ENCODE assay signal across 1 cellular context in genomic region chr2:219207254-219207883, GRCh38.
TF ChIP-seq lines count a peak whose summit lies in the region.

No MANE protein-coding gene starts in this region.

TF ChIP-seq in HepG2, 621 proteins besides CTCF, POLR2A, EP300 and RAD21 (continued from another document and continues in another):
- TF ChIP-seq RBM22 (optimal IDR thresholded peaks at IDR 0.05; ENCODE audit: low read length) (peak; percentile 12), ZNF704 (CRISPR knock-in tag; IDR thresholded peaks at IDR 0.05; ENCODE audit: borderline replicate concordance) (no peak; the same call in 1 of the 2 replicates), MAF1 (CRISPR knock-in tag; IDR thresholded peaks at IDR 0.05; ENCODE audit: borderline replicate concordance) (no peak), POGZ (CRISPR knock-in tag; IDR thresholded peaks at IDR 0.05) (no peak), DNMT3B (CRISPR knock-in tag; conservative IDR thresholded peaks at IDR 0.05) (no peak), CBX1 (IDR thresholded peaks at IDR 0.05; ENCODE audit: low read depth) (no peak), GTF3A (CRISPR knock-in tag; conservative IDR thresholded peaks at IDR 0.05) (no peak), KLF16 (CRISPR knock-in tag; IDR thresholded peaks at IDR 0.05) (no peak), PRDM10 (CRISPR knock-in tag; IDR thresholded peaks at IDR 0.05; ENCODE audit: low read depth) (no peak), ZSCAN22 (CRISPR knock-in tag; IDR thresholded peaks at IDR 0.05) (no peak), NCOA1 (CRISPR knock-in tag; IDR thresholded peaks at IDR 0.05) (no peak), NPAS2 (CRISPR knock-in tag; IDR thresholded peaks at IDR 0.05; ENCODE audit: borderline replicate concordance) (no peak), ZNF205 (CRISPR knock-in tag; IDR thresholded peaks at IDR 0.05) (no peak), ZNF362 (CRISPR knock-in tag; IDR thresholded peaks at IDR 0.05; ENCODE audit: borderline replicate concordance) (no peak; the same call in 1 of the 2 replicates), ARNT2 (CRISPR knock-in tag; IDR thresholded peaks at IDR 0.05; ENCODE audit: low read depth) (no peak; the same call in 1 of the 2 replicates), ZNF33A (CRISPR knock-in tag; IDR thresholded peaks at IDR 0.05; ENCODE audit: borderline replicate concordance) (no peak), FOXP4 (CRISPR knock-in tag; IDR thresholded peaks at IDR 0.05) (no peak), ZNF274 (CRISPR knock-in tag; IDR thresholded peaks at IDR 0.05) (peak; percentile 39; the same call in 1 of the 2 replicates), GFI1 (CRISPR knock-in tag; IDR thresholded peaks at IDR 0.05; ENCODE audit: borderline replicate concordance) (no peak), HNF1A (IDR thresholded peaks at IDR 0.05; ENCODE audit: low read depth) (no peak), HNF1A (CRISPR knock-in tag; IDR thresholded peaks at IDR 0.05; ENCODE audit: borderline replicate concordance) (0 out of 2 replicates have a peak, but pooled peaks have one; percentile 6), NFKBIZ (CRISPR knock-in tag; IDR thresholded peaks at IDR 0.05) (no peak), ZNF784 (CRISPR knock-in tag; IDR thresholded peaks at IDR 0.05; ENCODE audit: borderline replicate concordance) (no peak; the same call in none of the 2 replicates), NFYC (CRISPR knock-in tag; IDR thresholded peaks at IDR 0.05) (0 out of 2 replicates have a peak, but pooled peaks have one; percentile 7), CENPX (CRISPR knock-in tag; IDR thresholded peaks at IDR 0.05) (no peak), ETS1 (CRISPR knock-in tag; IDR thresholded peaks at IDR 0.05) (no peak), GTF2F1 (IDR thresholded peaks at IDR 0.05; ENCODE audit: low read length) (no peak), ZNF546 (CRISPR knock-in tag; conservative IDR thresholded peaks at IDR 0.05) (no peak), ZNF121 (CRISPR knock-in tag; IDR thresholded peaks at IDR 0.05) (no peak), NR2F1 (CRISPR knock-in tag; IDR thresholded peaks at IDR 0.05) (0 out of 4 replicates have a peak, but pooled peaks of 1 of the 2 experiments have one; percentile 34), UBTF (CRISPR knock-in tag; IDR thresholded peaks at IDR 0.05) (no peak), FOXA1 (IDR thresholded peaks at IDR 0.05) (no peak), FOXA1 (CRISPR knock-in tag; IDR thresholded peaks at IDR 0.05) (peak; percentile 75), DR1 (CRISPR knock-in tag; IDR thresholded peaks at IDR 0.05) (no peak), ZKSCAN1 (IDR thresholded peaks at IDR 0.05; ENCODE audit: low read length) (no peak), U2AF1 (optimal IDR thresholded peaks at IDR 0.05; ENCODE audit: low read depth, low read length) (peak; percentile 3), SP5 (CRISPR knock-in tag; IDR thresholded peaks at IDR 0.05; ENCODE audit: borderline replicate concordance, low read depth) (0 out of 2 replicates have a peak, but pooled peaks have one; percentile 4), ZNF296 (CRISPR knock-in tag; conservative IDR thresholded peaks at IDR 0.05) (no peak), HHEX (CRISPR knock-in tag; IDR thresholded peaks at IDR 0.05) (no peak), NR1H2 (CRISPR knock-in tag; IDR thresholded peaks at IDR 0.05; ENCODE audit: borderline replicate concordance, low read depth) (no peak), POLR2AphosphoS5 (IDR thresholded peaks at IDR 0.05; ENCODE audit: low read depth, low read length) (peak; percentile 35), SMAD3 (CRISPR knock-in tag; IDR thresholded peaks at IDR 0.05) (no peak), CEBPG (CRISPR knock-in tag; IDR thresholded peaks at IDR 0.05) (no peak), ZMYM2 (CRISPR knock-in tag; IDR thresholded peaks at IDR 0.05) (no peak), E2F5 (CRISPR knock-in tag; conservative IDR thresholded peaks at IDR 0.05) (no peak), ZNF747 (CRISPR knock-in tag; IDR thresholded peaks at IDR 0.05; ENCODE audit: borderline replicate concordance) (no peak), HBP1 (CRISPR knock-in tag; IDR thresholded peaks at IDR 0.05; ENCODE audit: low read depth) (no peak), ZNF891 (CRISPR knock-in tag; IDR thresholded peaks at IDR 0.05) (peak; percentile 70; the same call in 1 of the 2 replicates), RARG (CRISPR knock-in tag; IDR thresholded peaks at IDR 0.05; ENCODE audit: low read depth) (no peak)
